Comparison of ENCODE assay signal across 14 cellular contexts in the genomic region with DNA sequence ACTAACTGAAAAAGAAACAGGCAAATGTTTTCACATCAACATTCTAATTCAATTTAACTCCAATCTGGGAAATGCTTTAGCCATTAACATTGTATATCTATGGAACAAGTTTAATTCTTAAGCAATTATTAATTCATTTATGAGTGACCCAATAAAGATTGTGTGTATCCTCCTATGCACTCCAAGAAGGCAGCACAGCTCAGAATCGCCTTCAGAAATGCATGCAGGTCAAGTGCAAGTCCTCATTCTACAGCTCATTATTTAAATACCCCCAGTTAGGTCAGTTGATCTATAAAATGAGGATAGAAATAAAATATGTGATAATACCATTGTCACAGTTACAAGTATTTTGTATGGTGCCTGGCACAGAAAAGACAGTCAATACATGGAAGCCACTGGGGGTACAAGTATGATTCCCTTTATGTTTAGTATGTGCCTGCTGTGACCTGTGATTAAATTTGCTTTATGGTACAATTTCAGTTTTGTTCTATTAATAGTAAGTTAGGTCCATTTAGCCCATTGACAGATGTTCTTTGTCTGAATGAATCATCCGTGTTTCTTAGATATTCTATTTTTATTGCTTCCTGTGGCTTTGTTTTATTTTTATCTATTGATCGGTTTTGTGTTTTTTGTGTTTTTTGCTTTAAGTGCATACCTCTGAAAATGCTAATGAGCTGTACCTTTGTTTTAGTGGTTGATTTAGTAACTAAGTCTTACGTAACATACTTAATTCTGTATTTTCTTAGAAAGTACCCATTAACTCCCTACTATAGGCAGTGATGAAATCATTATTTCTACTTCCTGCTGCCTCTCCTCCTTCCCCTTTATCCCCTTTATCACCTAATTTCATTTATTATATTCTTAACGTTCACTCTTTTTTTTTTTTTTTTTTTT. TPM values are rescaled to one million over a fixed set of nuclear protein-coding genes. Genes with fewer than 3 reads are reported as not detected.
A peak's percentile ranks its signal among the peaks of the same experiment; 100 is the strongest.
DNase-seq lines count a peak whose midpoint lies in the region; ATAC-seq and TF ChIP-seq lines count a peak whose summit lies in the region.
"Had no signal": no experiment of that assay in that cellular context is flagged by ENCODE, and none has a peak within 500 bp of the region (broad histone marks: within the 10 kb centered on the region; RNA-seq: fewer than 3 reads in every experiment).

No MANE protein-coding gene starts in this region.

- H3K4me3 Mint-ChIP-seq in CD8-positive, alpha-beta T cell = no peak overlapping the region
- no peak overlapping the region for H3K4me3 Mint-ChIP-seq in activated T-helper 17 cell treated with anti-CD3 and anti-CD28 coated beads, Interleukin-2, amount 50 U/mL, for 72 hours
- H3K4me3 Mint-ChIP-seq: mesothelial cell of epicardium had no signal

- no peak overlapping the region for H3K27ac Mint-ChIP-seq in CD8-positive, alpha-beta T cell
- no peak overlapping the region for H3K27ac Mint-ChIP-seq in activated T-helper 17 cell treated with anti-CD3 and anti-CD28 coated beads, Interleukin-2, amount 50 U/mL, for 72 hours
- H3K27ac Mint-ChIP-seq: mesothelial cell of epicardium had no signal

- no peaks in the 10 kb centered on the region for H3K36me3 Mint-ChIP-seq in CD8-positive, alpha-beta T cell
- no peaks in the 10 kb centered on the region for H3K36me3 Mint-ChIP-seq in activated T-helper 17 cell treated with anti-CD3 and anti-CD28 coated beads, Interleukin-2, amount 50 U/mL, for 72 hours (ENCODE audit: low read depth)
- H3K36me3 Mint-ChIP-seq: mesothelial cell of epicardium had no signal

- H3K27ac ChIP-seq in CD8-positive, alpha-beta T cell (ENCODE audit: low read depth, low read length) = no peak overlapping the region
- H3K27ac ChIP-seq: HL-60 had no signal

- no peaks in the 10 kb centered on the region for H3K36me3 ChIP-seq in CD8-positive, alpha-beta T cell (ENCODE audit: insufficient read depth, low read length)

- TF ChIP-seq CTCF in CD8-positive, alpha-beta T cell (IDR thresholded peaks at IDR 0.05) = no peak

- H3K4me1 Mint-ChIP-seq in CD8-positive, alpha-beta T cell (ENCODE audit: low read depth) = no peaks in the 10 kb centered on the region
- no peaks in the 10 kb centered on the region for H3K4me1 Mint-ChIP-seq in activated T-helper 17 cell treated with anti-CD3 and anti-CD28 coated beads, Interleukin-2, amount 50 U/mL, for 72 hours

- DNase-seq in COLO829 (ENCODE audit: low spot score) (peak; percentile 13), NCI-H748 (lab: John Stamatoyannopoulos, UW; ENCODE audit: unreplicated experiment) (peak; percentile 22), DMS79 (lab: John Stamatoyannopoulos, UW) (no peak)
- DNase-seq in CD8-positive, alpha-beta T cell = no peak
- DNase-seq in stimulated activated CD4-positive, alpha-beta T cell treated with anti-CD3 and anti-CD28 coated beads, Interleukin-1b, Interleukin-23, amount 100 ng/mL, for 48 hours = no peak
- DNase-seq: glutamatergic neuron; stimulated activated naive CD4-positive, alpha-beta T cell had no signal

- H3K9me3 Mint-ChIP-seq in CD8-positive, alpha-beta T cell = peaks cover 4% of the 10 kb centered on the region
- no peaks in the 10 kb centered on the region for H3K9me3 Mint-ChIP-seq in activated T-helper 17 cell treated with anti-CD3 and anti-CD28 coated beads, Interleukin-2, amount 50 U/mL, for 72 hours

- intact Hi-C loops in CD8-positive, alpha-beta T cell (cut with DNase I, micrococcal nuclease) = no loop called here

- POLR2A ChIA-PET in CD8-positive, alpha-beta T cell (lab: Charles Lee) = no interaction called here

- CTCF ChIA-PET in CD8-positive, alpha-beta T cell (lab: Charles Lee) = interaction anchor here (1.2 kb wide), 1 partner anchor 180 kb away, joined by 3 read pairs; no protein-coding TSS in a partner anchor

- no peaks in the 10 kb centered on the region for H3K9me3 ChIP-seq in CD8-positive, alpha-beta T cell (ENCODE audit: low read length)

- peak; percentile 81 for ATAC-seq in GM19455 (IDR thresholded peaks at IDR 0.05; ENCODE audit: unreplicated experiment)
- ATAC-seq in HG03064 (IDR thresholded peaks at IDR 0.05; ENCODE audit: low read depth, unreplicated experiment) = peak; percentile 91
- ATAC-seq in CD8-positive, alpha-beta T cell = no peak
- ATAC-seq in activated T-helper 17 cell treated with anti-CD3 and anti-CD28 coated beads, Interleukin-2, amount 50 U/mL, for 72 hours (replicated peaks) = no peak

- H3K4me1 ChIP-seq in CD8-positive, alpha-beta T cell (ENCODE audit: insufficient read depth, low read length) = no peaks in the 10 kb centered on the region

- no peaks in the 10 kb centered on the region for H3K27me3 ChIP-seq in CD8-positive, alpha-beta T cell (ENCODE audit: insufficient read depth, low read length)

- no peak overlapping the region for H3K4me3 ChIP-seq in CD8-positive, alpha-beta T cell (ENCODE audit: low read depth, low read length)
- H3K4me3 ChIP-seq: smooth muscle cell had no signal

- peaks cover 14% of the 10 kb centered on the region for H3K27me3 Mint-ChIP-seq in CD8-positive, alpha-beta T cell (ENCODE audit: low read depth)
- peaks cover 15% of the 10 kb centered on the region for H3K27me3 Mint-ChIP-seq in activated T-helper 17 cell treated with anti-CD3 and anti-CD28 coated beads, Interleukin-2, amount 50 U/mL, for 72 hours

RNA-seq across cellular contexts. Expression of a gene that starts 42.8 kb away (rescaled TPM):
- not detected for total RNA-seq in CD8-positive, alpha-beta T cell
- total RNA-seq in activated T-helper 17 cell treated with anti-CD3 and anti-CD28 coated beads, Interleukin-2, amount 50 U/mL, for 72 hours = not detected
- total RNA-seq: T-helper 1 cell treated with Interleukin-12 subunit alpha and Interleukin-12 subunit beta and Interleukin-4 antibody, amounts not matched to agents 30 ng/mL and 1 ng/mL, for 36 hours had no signal

Comparison
In these comparisons a context has a peak if more than half of its experiments do, and no peak if none do; other contexts are left out.
1. DNase-seq: peak in COLO829 (single experiment) and NCI-H748 (single experiment); none in CD8-positive, alpha-beta T cell (0 of 7), DMS79 (single experiment) and stimulated activated CD4-positive, alpha-beta T cell treated with anti-CD3 and anti-CD28 coated beads, Interleukin-1b, Interleukin-23, amount 100 ng/mL, for 48 hours (single experiment).
2. ATAC-seq: peak in GM19455 (single experiment) and HG03064 (single experiment); none in CD8-positive, alpha-beta T cell (single experiment) and activated T-helper 17 cell treated with anti-CD3 and anti-CD28 coated beads, Interleukin-2, amount 50 U/mL, for 72 hours (single experiment).